ENCODE assay signal across 13 cellular contexts in the genomic region with DNA sequence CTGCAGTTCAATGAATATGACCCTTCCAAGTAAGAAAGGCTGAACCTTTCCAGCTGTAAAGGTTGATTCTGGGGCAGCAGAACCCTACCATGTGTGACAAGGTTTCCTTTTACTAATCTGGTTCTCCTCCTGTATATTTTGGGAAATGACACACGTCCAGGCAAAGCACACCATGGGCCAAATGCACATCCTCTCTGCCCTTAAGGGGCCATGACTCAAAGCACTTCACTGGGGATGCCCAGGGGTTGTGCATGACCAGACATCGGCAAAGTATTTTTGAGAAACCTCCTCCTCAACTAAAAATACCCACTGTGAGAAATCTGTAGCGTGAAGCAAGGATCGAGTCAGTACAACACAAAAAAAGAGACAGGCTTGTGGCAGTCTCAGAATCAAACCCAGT.
DNase-seq lines count a peak whose midpoint lies in the region; ATAC-seq, FAIRE-seq and TF ChIP-seq lines count a peak whose summit lies in the region.
"Had no signal": no experiment of that assay in that cellular context is flagged by ENCODE, and none has a peak within 500 bp of the region (broad histone marks: within the 10 kb centered on the region; RNA-seq: fewer than 3 reads in every experiment).

No MANE protein-coding gene starts in this region.

- H3K9me2 ChIP-seq in GM23338 (ENCODE audit: insufficient read depth), result no peaks in the 10 kb centered on the region; the same call in 1 of the 2 replicates

- no peaks in the 10 kb centered on the region; the same call in 1 of the 2 replicates for H4K20me1 ChIP-seq in GM23338 (replicated peaks; ENCODE audit: insufficient read depth)

- H3K4me3 ChIP-seq in heart left ventricle (no peak overlapping the region), bronchial epithelial cell (ENCODE audit: low read depth, low read length) (no peak overlapping the region), GM23338 (no peak overlapping the region)
- H3K4me3 ChIP-seq: BLaER1, smooth muscle cell had no signal

- H3K27me3 ChIP-seq in heart left ventricle (no peaks in the 10 kb centered on the region), bronchial epithelial cell (ENCODE audit: control insufficient read depth, insufficient read depth, low read length) (no peaks in the 10 kb centered on the region), GM23338 (ENCODE audit: insufficient read depth) (no peaks in the 10 kb centered on the region)
- H3K27me3 ChIP-seq: BLaER1 had no signal

- TF ChIP-seq POLR2A in heart left ventricle (IDR thresholded peaks at IDR 0.05), result no peak

- 54 to 70% (median 63%) methylated on average over 3 to 4 of the region's 4 CpGs for WGBS in heart left ventricle, 4 donors

- no peaks in the 10 kb centered on the region for H3K36me3 Mint-ChIP-seq in GM23338 (ENCODE audit: low read depth)

- no peak for FAIRE-seq in bronchial epithelial cell (lab: Jason Lieb, UNC)

- H3K79me2 ChIP-seq in GM23338 (replicated peaks; ENCODE audit: insufficient read depth), result no peaks in the 10 kb centered on the region

- TF ChIP-seq CTCF in heart left ventricle (IDR thresholded peaks at IDR 0.05) (no peak), bronchial epithelial cell (IDR thresholded peaks at IDR 0.05; ENCODE audit: insufficient read depth, low read length, severe bottlenecking) (no peak), GM23338 (conservative IDR thresholded peaks at IDR 0.05; ENCODE audit: low read depth in 2 of 2) (no peak)

- peak in 1 of 5 donors; percentile 33 for DNase-seq in heart left ventricle
- DNase-seq in Right ventricle myocardium inferior (ENCODE audit: missing footprints), result no peak
- peak; percentile 90 for DNase-seq in bronchial epithelial cell (ENCODE audit: low read depth)
- peak; percentile 46 for DNase-seq in stromal cell of bone marrow (ENCODE audit: low read depth)
- DNase-seq in cerebellar cortex (ENCODE audit: low spot score), result no peak
- no peak for DNase-seq in GM23338 (ENCODE audit: low spot score)
- DNase-seq: effector memory CD4-positive, alpha-beta T cell; NCI-H524 treated with DMSO at 0.1 percent for 48 hours; stimulated activated naive CD4-positive, alpha-beta T cell had no signal

- H3K27me3 Mint-ChIP-seq in GM23338 (ENCODE audit: insufficient read depth, low read depth, poor library complexity), result no peaks in the 10 kb centered on the region

- no peak overlapping the region for H2AFZ ChIP-seq in GM23338

- intact Hi-C loops in heart left ventricle (cut with DNase I), result no loop called here
- intact Hi-C loops in Right ventricle myocardium inferior (cut with DNase I), result no loop called here

- H3F3A ChIP-seq in GM23338 (replicated peaks; ENCODE audit: low read depth), result no peaks in the 10 kb centered on the region

- H3K4me1 ChIP-seq in heart left ventricle, result peaks cover 0 to 6% (median 0%) of the 10 kb centered on the region in 12 donors
- H3K4me1 ChIP-seq in GM23338 (ENCODE audit: insufficient read depth), result no peaks in the 10 kb centered on the region

- H3K36me3 ChIP-seq in heart left ventricle, result no peaks in the 10 kb centered on the region
- no peaks in the 10 kb centered on the region for H3K36me3 ChIP-seq in bronchial epithelial cell (ENCODE audit: control insufficient read depth, insufficient read depth, low read length)
- no peaks in the 10 kb centered on the region for H3K36me3 ChIP-seq in GM23338 (ENCODE audit: insufficient read depth)

- H3K9me3 ChIP-seq in heart left ventricle, result no peaks in the 10 kb centered on the region

- H3K4me2 ChIP-seq in GM23338, result no peak overlapping the region
- H3K4me2 ChIP-seq: BLaER1, smooth muscle cell had no signal

- ATAC-seq in heart left ventricle (peak; percentile 61 to 86 (median 85)), Right ventricle myocardium inferior (no peak), HG03457 (IDR thresholded peaks at IDR 0.05; ENCODE audit: unreplicated experiment) (peak; percentile 57), GM23338 (no peak), HG03439 (IDR thresholded peaks at IDR 0.05; ENCODE audit: unreplicated experiment) (no peak)

- no peaks in the 10 kb centered on the region for H3K4me1 Mint-ChIP-seq in GM23338

- H3K27ac ChIP-seq in heart left ventricle (no peak overlapping the region), GM23338 (ENCODE audit: low read depth) (no peak overlapping the region)
- H3K27ac ChIP-seq: BLaER1 had no signal

- H3K9me3 Mint-ChIP-seq in GM23338, result peaks cover 3% of the 10 kb centered on the region; the same call in 2 of the 3 replicates

- H3K27ac Mint-ChIP-seq in GM23338, result no peak overlapping the region

- no peak overlapping the region for H3K4me3 Mint-ChIP-seq in GM23338

TF ChIP-seq in GM23338, 12 proteins besides CTCF, POLR2A, EP300 and RAD21 (continues in another document):
- TF ChIP-seq ZNF114 (CRISPR knock-in tag; IDR thresholded peaks at IDR 0.05), result no peak
- no peak for TF ChIP-seq EZH2phosphoT487 (IDR thresholded peaks at IDR 0.05; ENCODE audit: unreplicated experiment)
- no peak for TF ChIP-seq STAT1 (IDR thresholded peaks at IDR 0.05; ENCODE audit: unreplicated experiment)
- TF ChIP-seq ZNF331 (CRISPR knock-in tag; IDR thresholded peaks at IDR 0.05; ENCODE audit: low read depth), result no peak
- TF ChIP-seq, protein P1, sequence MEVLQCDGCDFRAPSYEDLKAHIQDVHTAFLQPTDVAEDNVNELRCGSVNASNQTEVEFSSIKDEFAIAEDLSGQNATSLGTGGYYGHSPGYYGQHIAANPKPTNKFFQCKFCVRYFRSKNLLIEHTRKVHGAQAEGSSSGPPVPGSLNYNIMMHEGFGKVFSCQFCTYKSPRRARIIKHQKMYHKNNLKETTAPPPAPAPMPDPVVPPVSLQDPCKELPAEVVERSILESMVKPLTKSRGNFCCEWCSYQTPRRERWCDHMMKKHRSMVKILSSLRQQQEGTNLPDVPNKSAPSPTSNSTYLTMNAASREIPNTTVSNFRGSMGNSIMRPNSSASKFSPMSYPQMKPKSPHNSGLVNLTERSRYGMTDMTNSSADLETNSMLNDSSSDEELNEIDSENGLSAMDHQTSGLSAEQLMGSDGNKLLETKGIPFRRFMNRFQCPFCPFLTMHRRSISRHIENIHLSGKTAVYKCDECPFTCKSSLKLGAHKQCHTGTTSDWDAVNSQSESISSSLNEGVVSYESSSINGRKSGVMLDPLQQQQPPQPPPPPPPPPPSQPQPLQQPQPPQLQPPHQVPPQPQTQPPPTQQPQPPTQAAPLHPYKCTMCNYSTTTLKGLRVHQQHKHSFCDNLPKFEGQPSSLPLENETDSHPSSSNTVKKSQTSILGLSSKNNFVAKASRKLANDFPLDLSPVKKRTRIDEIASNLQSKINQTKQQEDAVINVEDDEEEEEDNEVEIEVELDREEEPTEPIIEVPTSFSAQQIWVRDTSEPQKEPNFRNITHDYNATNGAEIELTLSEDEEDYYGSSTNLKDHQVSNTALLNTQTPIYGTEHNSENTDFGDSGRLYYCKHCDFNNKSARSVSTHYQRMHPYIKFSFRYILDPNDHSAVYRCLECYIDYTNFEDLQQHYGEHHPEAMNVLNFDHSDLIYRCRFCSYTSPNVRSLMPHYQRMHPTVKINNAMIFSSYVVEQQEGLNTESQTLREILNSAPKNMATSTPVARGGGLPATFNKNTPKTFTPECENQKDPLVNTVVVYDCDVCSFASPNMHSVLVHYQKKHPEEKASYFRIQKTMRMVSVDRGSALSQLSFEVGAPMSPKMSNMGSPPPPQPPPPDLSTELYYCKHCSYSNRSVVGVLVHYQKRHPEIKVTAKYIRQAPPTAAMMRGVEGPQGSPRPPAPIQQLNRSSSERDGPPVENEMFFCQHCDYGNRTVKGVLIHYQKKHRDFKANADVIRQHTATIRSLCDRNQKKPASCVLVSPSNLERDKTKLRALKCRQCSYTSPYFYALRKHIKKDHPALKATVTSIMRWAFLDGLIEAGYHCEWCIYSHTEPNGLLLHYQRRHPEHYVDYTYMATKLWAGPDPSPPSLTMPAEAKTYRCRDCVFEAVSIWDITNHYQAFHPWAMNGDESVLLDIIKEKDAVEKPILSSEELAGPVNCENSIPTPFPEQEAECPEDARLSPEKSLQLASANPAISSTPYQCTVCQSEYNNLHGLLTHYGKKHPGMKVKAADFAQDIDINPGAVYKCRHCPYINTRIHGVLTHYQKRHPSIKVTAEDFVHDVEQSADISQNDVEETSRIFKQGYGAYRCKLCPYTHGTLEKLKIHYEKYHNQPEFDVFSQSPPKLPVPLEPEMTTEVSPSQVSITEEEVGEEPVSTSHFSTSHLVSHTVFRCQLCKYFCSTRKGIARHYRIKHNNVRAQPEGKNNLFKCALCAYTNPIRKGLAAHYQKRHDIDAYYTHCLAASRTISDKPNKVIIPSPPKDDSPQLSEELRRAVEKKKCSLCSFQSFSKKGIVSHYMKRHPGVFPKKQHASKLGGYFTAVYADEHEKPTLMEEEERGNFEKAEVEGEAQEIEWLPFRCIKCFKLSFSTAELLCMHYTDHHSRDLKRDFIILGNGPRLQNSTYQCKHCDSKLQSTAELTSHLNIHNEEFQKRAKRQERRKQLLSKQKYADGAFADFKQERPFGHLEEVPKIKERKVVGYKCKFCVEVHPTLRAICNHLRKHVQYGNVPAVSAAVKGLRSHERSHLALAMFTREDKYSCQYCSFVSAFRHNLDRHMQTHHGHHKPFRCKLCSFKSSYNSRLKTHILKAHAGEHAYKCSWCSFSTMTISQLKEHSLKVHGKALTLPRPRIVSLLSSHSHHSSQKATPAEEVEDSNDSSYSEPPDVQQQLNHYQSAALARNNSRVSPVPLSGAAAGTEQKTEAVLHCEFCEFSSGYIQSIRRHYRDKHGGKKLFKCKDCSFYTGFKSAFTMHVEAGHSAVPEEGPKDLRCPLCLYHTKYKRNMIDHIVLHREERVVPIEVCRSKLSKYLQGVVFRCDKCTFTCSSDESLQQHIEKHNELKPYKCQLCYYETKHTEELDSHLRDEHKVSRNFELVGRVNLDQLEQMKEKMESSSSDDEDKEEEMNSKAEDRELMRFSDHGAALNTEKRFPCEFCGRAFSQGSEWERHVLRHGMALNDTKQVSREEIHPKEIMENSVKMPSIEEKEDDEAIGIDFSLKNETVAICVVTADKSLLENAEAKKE (CRISPR knock-in tag; IDR thresholded peaks at IDR 0.05), result no peak

Comparison
In these comparisons a context has a peak if more than half of its experiments do, and no peak if none do; other contexts are left out.
1. ATAC-seq: peak in heart left ventricle (4 of 4) and HG03457 (single experiment); none in Right ventricle myocardium inferior (single experiment), GM23338 (single experiment) and HG03439 (single experiment).
2. DNase-seq: peak in bronchial epithelial cell (single experiment) and stromal cell of bone marrow (single experiment); none in Right ventricle myocardium inferior (single experiment), cerebellar cortex (single experiment) and GM23338 (single experiment).